23 cellular contexts compared by ENCODE assay signal in the genomic region with DNA sequence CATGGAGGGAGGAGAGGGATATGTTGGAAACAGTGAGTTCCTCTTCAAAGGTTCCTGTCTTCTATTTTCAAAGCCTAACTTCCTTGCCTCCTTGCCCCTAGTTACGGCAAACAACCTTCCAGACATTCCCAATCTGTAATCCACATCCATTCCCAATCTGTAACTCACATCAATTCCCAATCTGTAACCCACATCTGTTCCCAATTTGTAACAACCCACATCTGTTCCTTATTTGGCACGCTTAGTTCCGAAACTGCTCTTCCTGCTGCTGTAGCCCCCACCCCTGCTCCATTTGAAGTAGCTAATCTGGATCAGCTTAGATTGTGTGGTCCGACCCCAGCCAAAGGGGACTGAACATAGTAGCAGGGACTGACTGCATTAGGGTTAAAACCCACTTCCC. TPM values are rescaled to one million over a fixed set of nuclear protein-coding genes. Genes with fewer than 3 reads are reported as not detected.
DNase-seq lines count a peak whose midpoint lies in the region; ATAC-seq and TF ChIP-seq lines count a peak whose summit lies in the region.
"Had no signal": no experiment of that assay in that cellular context is flagged by ENCODE, and none has a peak within 500 bp of the region (broad histone marks: within the 10 kb centered on the region; RNA-seq: fewer than 3 reads in every experiment).

No MANE protein-coding gene starts in this region.

- POLR2A ChIA-PET in A673 (lab: Charles Lee; ENCODE audit: low non-redundant PET) = no interaction called here

- peak overlapping the region; percentile 13 for H3K9ac ChIP-seq in adipocyte (ENCODE audit: low read length)
- H3K9ac ChIP-seq: KMS-11 had no signal

- no peaks in the 10 kb centered on the region for H3K36me3 ChIP-seq in A673 (ENCODE audit: insufficient read depth, low read length, poor library complexity, severe bottlenecking)
- no peaks in the 10 kb centered on the region for H3K36me3 ChIP-seq in adipocyte (ENCODE audit: control insufficient read depth, insufficient read depth, low read length, severe bottlenecking)

- no peaks in the 10 kb centered on the region for H3K27me3 ChIP-seq in A673 (replicated peaks; ENCODE audit: insufficient read depth, low read depth, low read length, poor library complexity)
- H3K27me3 ChIP-seq in HL-60 (ENCODE audit: insufficient read depth, poor library complexity, severe bottlenecking) = no peaks in the 10 kb centered on the region
- H3K27me3 ChIP-seq in adipocyte (replicated peaks; ENCODE audit: control insufficient read depth, insufficient read depth, low read length) = peaks cover 24% of the 10 kb centered on the region

- CTCF ChIA-PET in A673 (lab: Charles Lee) = no interaction called here

- H3K27ac ChIP-seq in A673 (ENCODE audit: low read depth, low read length, poor library complexity, severe bottlenecking) = no peak overlapping the region
- peak overlapping the region; percentile 20; the same call in 1 of the 2 replicates for H3K27ac ChIP-seq in HL-60 (replicated peaks)
- H3K27ac ChIP-seq: KMS-11, RWPE1 had no signal

- H3K4me1 ChIP-seq in A673 (ENCODE audit: insufficient read depth, low read length, poor library complexity, severe bottlenecking) (peaks cover 3% of the 10 kb centered on the region), adipocyte (ENCODE audit: control insufficient read depth, insufficient read depth, low read length) (peaks cover 12% of the 10 kb centered on the region)

- DNase-seq in A673 (ENCODE audit: low spot score) = peak; percentile 26
- no peak for DNase-seq in HL-60 (ENCODE audit: low read depth in 1 of 2, low spot score in 1 of 2)
- DNase-seq in adipocyte (ENCODE audit: low read depth) = peak; percentile 14
- DNase-seq in foreskin fibroblast = peak; percentile 39 to 73
- no peak for DNase-seq in activated CD4-positive, alpha-beta T cell treated with anti-CD3 and anti-CD28 coated beads, Interleukin-2, amount 50 U/mL, for 1 hour
- DNase-seq in Right ventricle myocardium superior = no peak
- DNase-seq: C1 segment of cervical spinal cord; CD4-positive, alpha-beta memory T cell; COR-L47; DMS53; H9; HFFc6; MM.1S; NCI-H1417; NCI-H1694; NCI-H2029 treated with DMSO at 0.1 percent for 48 hours; NCI-H446 treated with DMSO at 0.1 percent for 48 hours; NCI-H526; SHP77 treated with DMSO at 0.1 percent for 48 hours had no signal

- no peak overlapping the region for H3K4me3 ChIP-seq in A673 (ENCODE audit: low read depth, low read length, poor library complexity, severe bottlenecking)
- no peak overlapping the region for H3K4me3 ChIP-seq in HL-60 (replicated peaks; ENCODE audit: insufficient read depth, low read length)
- no peak overlapping the region for H3K4me3 ChIP-seq in adipocyte (ENCODE audit: low read length)
- no peak overlapping the region for H3K4me3 ChIP-seq in foreskin fibroblast (ENCODE audit: low read depth in 1 of 2, low read length in 2 of 2)
- H3K4me3 ChIP-seq: GM23338 had no signal

- ATAC-seq in GM21717 (IDR thresholded peaks at IDR 0.05; ENCODE audit: unreplicated experiment) (no peak), Right ventricle myocardium superior (ENCODE audit: poor library complexity) (no peak)
- ATAC-seq: GM23338 had no signal

- TF ChIP-seq CTCF in A673 (conservative IDR thresholded peaks at IDR 0.05; ENCODE audit: low read depth, low read length) (no peak), HL-60 (IDR thresholded peaks at IDR 0.05; ENCODE audit: insufficient read depth, low read length) (no peak), foreskin fibroblast (IDR thresholded peaks at IDR 0.05; ENCODE audit: low read depth, low read length) (no peak)

- intact Hi-C loops in A673 (cut with micrococcal nuclease; ENCODE audit: unreplicated experiment) = loop anchor here (5.0 kb wide), 1 partner anchor 267 kb away; no protein-coding TSS in a partner anchor
- intact Hi-C loops in Right ventricle myocardium superior (cut with DNase I) = loop anchor here (5.0 kb wide), 1 partner anchor 262 kb away; no protein-coding TSS in a partner anchor

- H3K9me3 ChIP-seq in A673 (ENCODE audit: low read depth, low read length, poor library complexity, severe bottlenecking) (no peaks in the 10 kb centered on the region), adipocyte (ENCODE audit: control insufficient read depth, low read length) (peaks cover 2% of the 10 kb centered on the region)

- no TSS peak for BruUV-seq in A673 (replicated peaks; lab: Mats Ljungman, UMichigan)

RNA-seq across cellular contexts. Expression of gene IDNK, which starts 23.9 kb away (rescaled TPM):
- 1.6 and 1.7 TPM in 2 replicates for total RNA-seq in A673 (2021)
- 4.9 TPM for total RNA-seq in Right ventricle myocardium superior

Comparison
In these comparisons a context has a peak if more than half of its experiments do, and no peak if none do; other contexts are left out.
1. DNase-seq: peak in A673 (single experiment), adipocyte (single experiment) and foreskin fibroblast (2 of 2); none in HL-60 (0 of 2), activated CD4-positive, alpha-beta T cell treated with anti-CD3 and anti-CD28 coated beads, Interleukin-2, amount 50 U/mL, for 1 hour (single experiment) and Right ventricle myocardium superior (single experiment).